Comparison of ENCODE assay signal across 12 cellular contexts in genomic region chr5:56983593-56984361, GRCh38. TPM values are rescaled to one million over a fixed set of nuclear protein-coding genes. Genes with fewer than 3 reads are reported as not detected.
DNase-seq lines count a peak whose midpoint lies in the region; ATAC-seq and TF ChIP-seq lines count a peak whose summit lies in the region.
"Had no signal": no experiment of that assay in that cellular context is flagged by ENCODE, and none has a peak within 500 bp of the region (broad histone marks: within the 10 kb centered on the region; RNA-seq: fewer than 3 reads in every experiment).

No MANE protein-coding gene starts in this region.

- no peaks in the 10 kb centered on the region for H3K36me3 ChIP-seq in PC-9 (ENCODE audit: low read depth)
- H3K36me3 ChIP-seq: adrenal gland, thoracic aorta had no signal

- ATAC-seq in GM18520 (IDR thresholded peaks at IDR 0.05; ENCODE audit: unreplicated experiment) (peak; percentile 51), GM21381 (IDR thresholded peaks at IDR 0.05; ENCODE audit: unreplicated experiment) (peak; percentile 61), HG03378 (IDR thresholded peaks at IDR 0.05; ENCODE audit: unreplicated experiment) (peak; percentile 60)

- H3K4me3 ChIP-seq in PC-9 = no peak overlapping the region
- H3K4me3 ChIP-seq: adrenal gland, thoracic aorta had no signal

- 0 out of 2 replicates have a peak, but pooled peaks cover 10% of the 10 kb centered on the region for H3K4me1 ChIP-seq in PC-9 (replicated peaks; ENCODE audit: insufficient read depth)
- H3K4me1 ChIP-seq: adrenal gland had no signal

- H3K79me2 ChIP-seq in PC-9 (ENCODE audit: low read depth) = no peaks in the 10 kb centered on the region

- DNase-seq in glomerular visceral epithelial cell (ENCODE audit: extremely low spot score) = peak; percentile 24
- no peak for DNase-seq in CD1c-positive myeloid dendritic cell (ENCODE audit: extremely low spot score)
- no peak for DNase-seq in NCI-H2227 (lab: John Stamatoyannopoulos, UW; ENCODE audit: unreplicated experiment)
- no peak for DNase-seq in posterior vena cava (ENCODE audit: low spot score)
- no peak for DNase-seq in PC-9
- DNase-seq: adrenal gland; CD4-positive, alpha-beta T cell; NCI-H2171 had no signal

- intact Hi-C loops in posterior vena cava (cut with DNase I) = no loop called here
- intact Hi-C loops in PC-9 (cut with micrococcal nuclease; ENCODE audit: unreplicated experiment) = no loop called here

- no TSS peak for BruUV-seq in PC-9 (replicated peaks; lab: Mats Ljungman, UMichigan)

- no peaks in the 10 kb centered on the region; the same call in 1 of the 2 replicates for H3K9me2 ChIP-seq in PC-9 (ENCODE audit: insufficient read depth)

- CTCF ChIA-PET in PC-9 (lab: Charles Lee) = no interaction called here

- POLR2A ChIA-PET in PC-9 (lab: Charles Lee; ENCODE audit: unreplicated experiment) = no interaction called here

- no peak overlapping the region for H3K4me2 ChIP-seq in PC-9

- H3K9me3 ChIP-seq in PC-9 (ENCODE audit: insufficient read depth, low read depth) = no peaks in the 10 kb centered on the region
- H3K9me3 ChIP-seq: adrenal gland, thoracic aorta had no signal

- no peaks in the 10 kb centered on the region for H3K27me3 ChIP-seq in PC-9 (ENCODE audit: insufficient read depth, low read depth)
- H3K27me3 ChIP-seq: adrenal gland had no signal

- no peak for TF ChIP-seq CTCF in PC-9 (conservative IDR thresholded peaks at IDR 0.05)

- H3K27ac ChIP-seq in PC-9 = no peak overlapping the region
- H3K27ac ChIP-seq: adrenal gland, thoracic aorta had no signal

- H2AFZ ChIP-seq in PC-9 = no peak overlapping the region

- 0 out of 2 replicates have a peak, but pooled peaks cover under 1% of the 10 kb centered on the region for H3F3A ChIP-seq in PC-9 (ENCODE audit: insufficient read depth, low read depth)

- H4K20me1 ChIP-seq in PC-9 (ENCODE audit: insufficient read depth) = no peaks in the 10 kb centered on the region

RNA-seq across cellular contexts. Expression of gene MIER3, which starts 31.9 kb away (rescaled TPM):
- 10 to 100 TPM; 20.9 to 21.0 TPM for total RNA-seq in posterior vena cava
- total RNA-seq in PC-9 (2021) = 16.4 and 17.3 TPM in 2 replicates
